ENCODE assay signal across 9 cellular contexts in the genomic region with DNA sequence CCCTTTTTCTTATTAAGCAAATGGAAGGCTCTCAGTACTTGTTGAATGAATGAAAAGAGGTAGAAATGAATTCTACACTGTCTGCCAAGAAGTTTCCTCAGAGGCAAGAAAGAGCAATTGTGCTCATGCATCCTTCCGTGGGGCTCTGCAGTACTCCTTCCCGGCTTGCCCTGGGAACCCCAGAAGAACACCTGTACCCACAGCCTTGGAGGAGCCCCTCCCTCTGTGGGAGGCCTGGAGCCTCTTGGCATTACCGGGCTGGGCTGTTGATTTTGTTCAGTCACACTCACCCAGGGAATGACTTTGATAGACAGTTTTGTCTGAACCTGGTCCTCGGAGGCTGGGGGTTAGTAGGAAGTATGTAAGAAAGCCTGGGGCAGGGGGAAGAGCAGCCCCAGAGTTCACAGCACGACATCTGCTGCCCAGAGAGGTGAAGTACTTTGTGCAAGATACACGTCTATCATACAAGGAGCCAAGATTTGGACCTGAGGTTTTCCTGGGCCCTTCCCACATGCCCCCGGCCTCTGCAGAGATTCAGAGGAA.
DNase-seq lines count a peak whose midpoint lies in the region; ATAC-seq and TF ChIP-seq lines count a peak whose summit lies in the region.
"Had no signal": no experiment of that assay in that cellular context is flagged by ENCODE, and none has a peak within 500 bp of the region (broad histone marks: within the 10 kb centered on the region; RNA-seq: fewer than 3 reads in every experiment).

No MANE protein-coding gene starts in this region.

- peak overlapping the region in 5 of 10 donors; percentile 30 to 80 (median 42) for H3K27ac ChIP-seq in heart right ventricle
- H3K27ac ChIP-seq: cardiac muscle cell had no signal

- DNase-seq in heart right ventricle, result no peak
- DNase-seq in Right ventricle myocardium inferior (ENCODE audit: missing footprints), result no peak
- no peak for DNase-seq in nephron progenitor cell
- no peak for DNase-seq in HAP-1 (ENCODE audit: low spot score in 2 of 2)
- DNase-seq in activated CD4-positive, CD25-positive, alpha-beta regulatory T cell treated with anti-CD3 and anti-CD28 coated beads, Interleukin-2, amount 50 U/mL, for 72 hours, result no peak
- no peak for DNase-seq in cerebellar cortex (ENCODE audit: low spot score)

- TF ChIP-seq CTCF in heart right ventricle (IDR thresholded peaks at IDR 0.05) (no peak), nephron progenitor cell (IDR thresholded peaks at IDR 0.05) (no peak)

- intact Hi-C loops in heart right ventricle (cut with DNase I) (no loop called here), Right ventricle myocardium inferior (cut with DNase I) (loop anchor here (10.0 kb wide), 1 partner anchor 140 kb away; a partner anchor contains a TSS)
- intact Hi-C loops in dendritic cell treated with granulocyte-macrophage colony-stimulating factor and Interleukin-4, amounts not matched to agents 40 ng/mL and 50 ng/mL, for 4 days (cut with micrococcal nuclease), result no loop called here

- no peaks in the 10 kb centered on the region for H3K9me3 Mint-ChIP-seq in dendritic cell treated with granulocyte-macrophage colony-stimulating factor and Interleukin-4, amounts not matched to agents 40 ng/mL and 50 ng/mL, for 4 days
- peaks cover 33% of the 10 kb centered on the region for H3K9me3 Mint-ChIP-seq in nephron progenitor cell

- H3K27me3 ChIP-seq in heart right ventricle (peaks cover 0 to 16% (median 11%) of the 10 kb centered on the region in 7 donors), HAP-1 (ENCODE audit: low read depth) (no peaks in the 10 kb centered on the region)
- H3K27me3 ChIP-seq: cardiac muscle cell had no signal

- H3K4me3 Mint-ChIP-seq in dendritic cell treated with granulocyte-macrophage colony-stimulating factor and Interleukin-4, amounts not matched to agents 40 ng/mL and 50 ng/mL, for 4 days, result peak overlapping the region; percentile 65
- H3K4me3 Mint-ChIP-seq in nephron progenitor cell, result no peak overlapping the region

- WGBS in heart right ventricle, 2 donors, result 39 to 40% methylated on average over 7 of the region's 7 CpGs

- H3K36me3 ChIP-seq in heart right ventricle (no peaks in the 10 kb centered on the region), HAP-1 (replicated peaks) (no peaks in the 10 kb centered on the region)
- H3K36me3 ChIP-seq: cardiac muscle cell had no signal

- H3K4me1 Mint-ChIP-seq in dendritic cell treated with granulocyte-macrophage colony-stimulating factor and Interleukin-4, amounts not matched to agents 40 ng/mL and 50 ng/mL, for 4 days (ENCODE audit: low read depth), result peaks cover 59% of the 10 kb centered on the region
- peaks cover 23% of the 10 kb centered on the region for H3K4me1 Mint-ChIP-seq in nephron progenitor cell

- H3K27ac Mint-ChIP-seq in dendritic cell treated with granulocyte-macrophage colony-stimulating factor and Interleukin-4, amounts not matched to agents 40 ng/mL and 50 ng/mL, for 4 days, result peak overlapping the region; percentile 89
- peak overlapping the region; percentile 54 for H3K27ac Mint-ChIP-seq in nephron progenitor cell

- in situ Hi-C loops in HAP-1 (cut with MboI; ENCODE audit: low sequenced_read_pairs), result no loop called here

- H3K36me3 Mint-ChIP-seq in dendritic cell treated with granulocyte-macrophage colony-stimulating factor and Interleukin-4, amounts not matched to agents 40 ng/mL and 50 ng/mL, for 4 days (ENCODE audit: low read depth), result no peaks in the 10 kb centered on the region
- no peaks in the 10 kb centered on the region for H3K36me3 Mint-ChIP-seq in nephron progenitor cell (ENCODE audit: low read depth)

- peaks cover 0 to 32% (median 7%) of the 10 kb centered on the region in 9 donors for H3K4me1 ChIP-seq in heart right ventricle
- H3K4me1 ChIP-seq in HAP-1, result no peaks in the 10 kb centered on the region

- H3K9me3 ChIP-seq in heart right ventricle, result peaks cover 0 to 3% (median 0%) of the 10 kb centered on the region in 11 donors
- H3K9me3 ChIP-seq in HAP-1, result no peaks in the 10 kb centered on the region

- peaks cover 3% of the 10 kb centered on the region for H3K27me3 Mint-ChIP-seq in dendritic cell treated with granulocyte-macrophage colony-stimulating factor and Interleukin-4, amounts not matched to agents 40 ng/mL and 50 ng/mL, for 4 days
- peaks cover 5% of the 10 kb centered on the region for H3K27me3 Mint-ChIP-seq in nephron progenitor cell (ENCODE audit: low read depth, poor library complexity)

- peak overlapping the region in 7 of 10 donors; percentile 11 to 44 (median 37) for H3K4me3 ChIP-seq in heart right ventricle
- no peak overlapping the region for H3K4me3 ChIP-seq in HAP-1
- H3K4me3 ChIP-seq: cardiac muscle cell had no signal

- ATAC-seq in heart right ventricle, result peak in 4 of 8 donors; percentile 9 to 28 (median 20)
- ATAC-seq in Right ventricle myocardium inferior, result no peak
- ATAC-seq in GM18868 (IDR thresholded peaks at IDR 0.05; ENCODE audit: unreplicated experiment), result no peak
